18 cellular contexts compared by ENCODE assay signal in the genomic region with DNA sequence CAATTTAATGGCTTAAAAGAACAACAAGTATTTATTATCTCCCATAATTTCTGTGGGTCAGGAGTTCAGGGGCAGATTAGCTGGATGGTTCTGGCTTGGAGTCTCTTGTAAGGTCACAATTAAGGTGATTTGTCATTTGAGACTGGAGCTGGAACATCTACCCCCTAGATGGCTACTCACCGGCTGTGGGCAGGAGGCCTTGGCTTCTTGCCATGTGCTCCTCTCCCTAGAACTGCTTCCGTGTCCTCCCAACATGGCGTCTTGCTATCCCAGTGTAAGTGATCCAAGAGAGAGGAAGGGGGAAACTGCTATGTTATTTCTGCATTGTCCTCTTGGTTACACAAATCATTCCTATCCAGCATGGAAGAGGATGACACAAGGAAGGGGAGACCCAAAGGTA.
DNase-seq lines count a peak whose midpoint lies in the region; ATAC-seq lines count a peak whose summit lies in the region.
"Had no signal": no experiment of that assay in that cellular context is flagged by ENCODE, and none has a peak within 500 bp of the region (broad histone marks: within the 10 kb centered on the region; RNA-seq: fewer than 3 reads in every experiment).

No MANE protein-coding gene starts in this region.

- H2BK120ac ChIP-seq in mesenchymal stem cell (ENCODE audit: low read depth, low read length), result no peak overlapping the region

- no peaks in the 10 kb centered on the region for H3K9me3 ChIP-seq in mesenchymal stem cell (ENCODE audit: control insufficient read depth, low read length)
- H3K9me3 ChIP-seq: SJSA1 had no signal

- no peak for ATAC-seq in HG03442 (IDR thresholded peaks at IDR 0.05; ENCODE audit: unreplicated experiment)
- ATAC-seq: HCT116 had no signal

- no peak overlapping the region for H2BK12ac ChIP-seq in mesenchymal stem cell (ENCODE audit: low read length in 2 of 2)

- H3K27me3 Mint-ChIP-seq in activated naive CD8-positive, alpha-beta T cell treated with anti-CD3 and anti-CD28 coated beads for 36 hours, result peaks cover 6% of the 10 kb centered on the region

- no peaks in the 10 kb centered on the region for H3K36me3 Mint-ChIP-seq in activated naive CD8-positive, alpha-beta T cell treated with anti-CD3 and anti-CD28 coated beads for 36 hours
- H3K36me3 Mint-ChIP-seq: CD4-positive, alpha-beta memory T cell had no signal

- H3K9me3 Mint-ChIP-seq in activated naive CD8-positive, alpha-beta T cell treated with anti-CD3 and anti-CD28 coated beads for 36 hours, result no peaks in the 10 kb centered on the region
- H3K9me3 Mint-ChIP-seq: CD4-positive, alpha-beta memory T cell had no signal

- no peak overlapping the region for H2BK15ac ChIP-seq in mesenchymal stem cell (ENCODE audit: low read depth, poor library complexity, severe bottlenecking)

- H4K8ac ChIP-seq in mesenchymal stem cell (ENCODE audit: low read length), result peak overlapping the region; percentile 78

- H3K4me1 ChIP-seq in mesenchymal stem cell (ENCODE audit: control insufficient read depth, insufficient read depth, low read depth, low read length), result peaks cover 10% of the 10 kb centered on the region

- no peak overlapping the region for H3K4me2 ChIP-seq in mesenchymal stem cell (ENCODE audit: low read length, poor library complexity, severe bottlenecking)
- H3K4me2 ChIP-seq: KMS-11 had no signal

- H3K36me3 ChIP-seq in mesenchymal stem cell (ENCODE audit: control insufficient read depth in 1 of 2, insufficient read depth in 2 of 2, low read depth in 1 of 2, low read length in 2 of 2), result no peaks in the 10 kb centered on the region
- H3K36me3 ChIP-seq: SJSA1 had no signal

- DNase-seq in NCI-H2227 (lab: John Stamatoyannopoulos, UW; ENCODE audit: unreplicated experiment) (peak; percentile 28), NCI-H2227 treated with DMSO at 0.1 percent for 48 hours (lab: John Stamatoyannopoulos, UW) (no peak), Daoy (ENCODE audit: low read depth) (peak; percentile 66), NCI-H69 (lab: John Stamatoyannopoulos, UW) (peak; percentile 69), mesenchymal stem cell (no peak), NCI-H1694 (lab: John Stamatoyannopoulos, UW) (no peak)
- DNase-seq in activated naive CD8-positive, alpha-beta T cell treated with anti-CD3 and anti-CD28 coated beads for 36 hours, result no peak
- DNase-seq: Calu3; CD4-positive, alpha-beta memory T cell; NCI-H1092; NCI-H187 treated with DMSO at 0.1 percent for 48 hours; NCI-H2171 treated with DMSO at 0.1 percent for 48 hours; NCI-H510A treated with DMSO at 0.1 percent for 48 hours had no signal

- H3K4me3 Mint-ChIP-seq in activated naive CD8-positive, alpha-beta T cell treated with anti-CD3 and anti-CD28 coated beads for 36 hours, result no peak overlapping the region
- H3K4me3 Mint-ChIP-seq: CD4-positive, alpha-beta memory T cell had no signal

- no peak overlapping the region for H4K91ac ChIP-seq in mesenchymal stem cell (ENCODE audit: low read length)

- H3K79me1 ChIP-seq in mesenchymal stem cell (replicated peaks; ENCODE audit: low read length, poor library complexity, severe bottlenecking), result no peaks in the 10 kb centered on the region

- no peaks in the 10 kb centered on the region for H3K4me1 Mint-ChIP-seq in activated naive CD8-positive, alpha-beta T cell treated with anti-CD3 and anti-CD28 coated beads for 36 hours
- H3K4me1 Mint-ChIP-seq: CD4-positive, alpha-beta memory T cell had no signal

- H3K4me3 ChIP-seq in mesenchymal stem cell (ENCODE audit: insufficient read depth in 1 of 2, low read depth in 1 of 2, low read length in 2 of 2), result no peak overlapping the region
- H3K4me3 ChIP-seq: SJSA1 had no signal

- no peak overlapping the region for H3K27ac Mint-ChIP-seq in activated naive CD8-positive, alpha-beta T cell treated with anti-CD3 and anti-CD28 coated beads for 36 hours
- H3K27ac Mint-ChIP-seq: CD4-positive, alpha-beta memory T cell had no signal

- no peak overlapping the region for H2BK5ac ChIP-seq in mesenchymal stem cell (ENCODE audit: low read depth, low read length, poor library complexity, severe bottlenecking)

- no peaks in the 10 kb centered on the region for H3K27me3 ChIP-seq in mesenchymal stem cell (ENCODE audit: control insufficient read depth in 1 of 2, insufficient read depth in 1 of 2, low read length in 2 of 2)
- H3K27me3 ChIP-seq: SJSA1 had no signal

- H3K27ac ChIP-seq in mesenchymal stem cell (ENCODE audit: low read length, poor library complexity, severe bottlenecking), result no peak overlapping the region
- H3K27ac ChIP-seq: KMS-11, RWPE1, SJSA1 had no signal

- no peak overlapping the region for H3K9ac ChIP-seq in mesenchymal stem cell (ENCODE audit: low read length)
- H3K9ac ChIP-seq: KMS-11 had no signal

- no peak overlapping the region for H3K23ac ChIP-seq in mesenchymal stem cell (ENCODE audit: low read length in 2 of 2)

- no peak overlapping the region for H2AK5ac ChIP-seq in mesenchymal stem cell (ENCODE audit: low read length, severe bottlenecking)

- no peak overlapping the region for H3K18ac ChIP-seq in mesenchymal stem cell (ENCODE audit: low read depth in 1 of 2, low read length in 2 of 2)

- H3K4ac ChIP-seq in mesenchymal stem cell (ENCODE audit: low read depth in 1 of 2, low read length in 2 of 2), result no peak overlapping the region

- WGBS in mesenchymal stem cell, result 94% methylated on average over 3 of the region's 3 CpGs

- H3K14ac ChIP-seq in mesenchymal stem cell (ENCODE audit: low read length in 2 of 2), result no peak overlapping the region

- H2AFZ ChIP-seq in mesenchymal stem cell (ENCODE audit: low read depth, low read length), result no peak overlapping the region

Comparison
In these comparisons a context has a peak if more than half of its experiments do, and no peak if none do; other contexts are left out.
1. DNase-seq: peak in NCI-H2227 (single experiment), Daoy (single experiment) and NCI-H69 (single experiment); none in NCI-H2227 treated with DMSO at 0.1 percent for 48 hours (single experiment), mesenchymal stem cell (single experiment), NCI-H1694 (single experiment) and activated naive CD8-positive, alpha-beta T cell treated with anti-CD3 and anti-CD28 coated beads for 36 hours (single experiment).